Comparison of ENCODE assay signal across 15 cellular contexts in the genomic region with DNA sequence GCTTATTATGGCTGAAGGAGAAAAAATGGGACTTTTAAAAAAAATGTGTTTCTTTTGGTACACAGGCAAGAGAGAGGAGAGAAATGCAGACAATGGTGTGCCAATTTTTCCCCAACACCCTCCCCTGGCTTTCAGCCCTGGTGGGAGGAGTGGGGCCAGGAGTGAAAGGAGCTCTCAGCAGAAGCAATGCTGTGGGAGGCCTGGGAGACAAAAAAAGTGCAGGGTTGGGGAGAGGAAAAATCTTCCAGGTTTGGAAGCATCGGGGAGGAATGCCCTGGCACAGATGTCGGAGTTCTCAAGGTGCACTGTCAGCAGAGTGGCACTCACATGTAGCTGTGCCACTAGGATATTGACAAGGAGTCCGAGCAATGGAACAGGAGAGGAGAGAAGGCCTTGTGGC.
"Had no signal": no experiment of that assay in that cellular context is flagged by ENCODE, and none has a peak within 500 bp of the region (broad histone marks: within the 10 kb centered on the region; RNA-seq: fewer than 3 reads in every experiment).

No MANE protein-coding gene starts in this region.

- H3K36me3 ChIP-seq: prostate gland, right lobe of liver, tibial nerve had no signal

- H3K27ac Mint-ChIP-seq: activated naive CD8-positive, alpha-beta T cell treated with anti-CD3 and anti-CD28 coated beads for 36 hours; immature natural killer cell; stimulated activated naive B cell treated with anti-CD40 and anti-IgM and Interleukin-4, amounts not matched to agents 10 μg/mL and 1 μg/mL and 100 μg/mL, for 72 hours had no signal

- H3K4me3 Mint-ChIP-seq: activated naive CD8-positive, alpha-beta T cell treated with anti-CD3 and anti-CD28 coated beads for 36 hours; immature natural killer cell; naive thymus-derived CD4-positive, alpha-beta T cell; stimulated activated naive B cell treated with anti-CD40 and anti-IgM and Interleukin-4, amounts not matched to agents 10 μg/mL and 1 μg/mL and 100 μg/mL, for 72 hours had no signal

- H3K4me3 ChIP-seq: lung, prostate gland, right lobe of liver, tibial nerve had no signal

- H3K36me3 Mint-ChIP-seq: activated naive CD8-positive, alpha-beta T cell treated with anti-CD3 and anti-CD28 coated beads for 36 hours; immature natural killer cell; naive thymus-derived CD4-positive, alpha-beta T cell; stimulated activated naive B cell treated with anti-CD40 and anti-IgM and Interleukin-4, amounts not matched to agents 10 μg/mL and 1 μg/mL and 100 μg/mL, for 72 hours had no signal

- H3K9me3 Mint-ChIP-seq: immature natural killer cell had no signal

- H3K27ac ChIP-seq: prostate gland, right lobe of liver, tibial nerve had no signal

- ATAC-seq: naive thymus-derived CD4-positive, alpha-beta T cell; right lobe of liver; stimulated activated naive B cell treated with anti-CD40 and anti-IgM and Interleukin-4, amounts not matched to agents 10 μg/mL and 1 μg/mL and 100 μg/mL, for 72 hours had no signal

- H3K27me3 ChIP-seq: right lobe of liver, tibial nerve had no signal

- H3K4me1 Mint-ChIP-seq: immature natural killer cell had no signal

- H3K4me1 ChIP-seq: prostate gland, right lobe of liver had no signal

- H3K9me3 ChIP-seq: prostate gland, right lobe of liver, tibial nerve had no signal

- DNase-seq: activated CD4-positive, alpha-beta T cell treated with anti-CD3 and anti-CD28 coated beads for 1 hour; activated CD4-positive, alpha-beta T cell treated with anti-CD3 and anti-CD28 coated beads, Interleukin-2, amount 50 U/mL, for 48 hours; activated gamma-delta T cell treated with Interleukin-2 at 50 U/mL for 16 hours; activated naive CD8-positive, alpha-beta T cell treated with anti-CD3 and anti-CD28 coated beads for 36 hours; activated T-cell treated with anti-CD3 and anti-CD28 coated beads, Interleukin-2, amount 50 U/mL, for 48 hours; dermis blood vessel endothelial cell; immature natural killer cell; left cardiac atrium; occipital lobe; right lobe of liver; stimulated activated naive B cell treated with anti-CD40 and anti-IgM and Interleukin-4, amounts not matched to agents 10 μg/mL and 1 μg/mL and 100 μg/mL, for 72 hours had no signal
